In the genomic region with DNA sequence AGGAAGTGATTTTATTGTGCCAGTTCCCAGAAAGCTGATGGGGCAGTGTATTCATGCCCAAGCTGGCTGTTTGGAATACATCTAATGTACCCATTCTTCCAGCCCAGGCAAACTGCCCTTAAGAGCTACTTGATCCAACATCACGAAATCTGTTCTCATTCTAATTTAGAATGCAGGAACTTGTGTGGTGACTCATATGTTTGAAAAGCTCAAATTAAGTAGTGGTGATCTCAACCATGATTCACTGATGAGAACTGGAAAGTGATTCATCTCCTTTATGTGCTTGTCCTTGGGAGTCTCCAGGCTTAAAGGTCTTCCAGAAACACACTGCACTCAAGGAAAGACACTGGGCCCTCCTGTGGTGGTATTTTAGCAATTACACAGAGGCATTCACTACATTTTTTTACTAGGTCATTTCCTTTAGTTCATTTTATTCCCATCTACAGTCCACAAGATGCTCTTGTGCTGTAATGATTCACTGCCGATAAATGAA, we compare ENCODE assay signal across 1 cellular context.
TF ChIP-seq lines count a peak whose summit lies in the region.

No MANE protein-coding gene starts in this region.

TF ChIP-seq in HCT116, 20 proteins besides CTCF, POLR2A, EP300 and RAD21 (continued from another document):
- peak; percentile 62 for TF ChIP-seq SIN3A (IDR thresholded peaks at IDR 0.05; ENCODE audit: low read depth)
TF ChIP-seq in HCT116: peak in this region for 13.
